Comparison of ENCODE assay signal across 12 cellular contexts in the genomic region with DNA sequence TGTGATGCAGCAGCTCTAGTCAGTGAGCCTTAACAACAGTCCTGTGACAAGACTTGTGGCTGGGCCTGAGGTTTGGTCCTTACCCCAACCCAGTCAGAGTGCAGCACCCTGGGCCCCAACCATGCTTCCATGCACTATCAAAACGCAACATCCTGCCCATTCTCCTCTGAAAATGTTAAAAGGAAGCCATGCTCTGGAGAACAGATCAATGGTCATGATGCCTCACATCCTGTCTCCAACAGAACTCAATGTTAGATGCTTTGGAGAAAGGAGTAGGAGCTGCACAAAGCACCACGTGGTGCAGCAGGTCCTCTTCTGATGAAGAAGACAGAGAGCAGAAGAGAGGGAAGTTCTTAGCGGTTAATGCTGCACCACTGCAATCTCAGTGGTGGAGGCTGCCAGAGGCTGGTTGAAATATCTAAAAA. TPM values are rescaled to one million over a fixed set of nuclear protein-coding genes. Genes with fewer than 3 reads are reported as not detected.
DNase-seq lines count a peak whose midpoint lies in the region; ATAC-seq, FAIRE-seq and TF ChIP-seq lines count a peak whose summit lies in the region.
"Had no signal": no experiment of that assay in that cellular context is flagged by ENCODE, and none has a peak within 500 bp of the region (broad histone marks: within the 10 kb centered on the region; RNA-seq: fewer than 3 reads in every experiment).

No MANE protein-coding gene starts in this region.

- no peak overlapping the region for H3K27ac ChIP-seq in esophagus squamous epithelium

- no peaks in the 10 kb centered on the region for H3K9me3 ChIP-seq in mucosa of descending colon
- H3K9me3 ChIP-seq in esophagus squamous epithelium, result no peaks in the 10 kb centered on the region

- no peak for TF ChIP-seq CTCF in mucosa of descending colon (IDR thresholded peaks at IDR 0.05)
- no peak for TF ChIP-seq CTCF in esophagus squamous epithelium (IDR thresholded peaks at IDR 0.05)

- TF ChIP-seq POLR2A in GM12891 (IDR thresholded peaks at IDR 0.05; ENCODE audit: low read depth, low read length), result no peak
- no peak for TF ChIP-seq POLR2A in esophagus squamous epithelium (IDR thresholded peaks at IDR 0.05)

- FAIRE-seq in GM12891 (lab: Jason Lieb, UNC) (peak; percentile 69), RCC 7860 (lab: Jason Lieb, UNC) (no peak)
- FAIRE-seq: small intestine had no signal

- ATAC-seq in GM21737 (IDR thresholded peaks at IDR 0.05; ENCODE audit: unreplicated experiment) (peak; percentile 35), mucosa of descending colon (peak; percentile 14), GM18870 (IDR thresholded peaks at IDR 0.05; ENCODE audit: unreplicated experiment) (no peak), HG03135 (IDR thresholded peaks at IDR 0.05; ENCODE audit: unreplicated experiment) (no peak)

- H3K4me1 ChIP-seq in mucosa of descending colon (ENCODE audit: low read depth), result peaks cover 9% of the 10 kb centered on the region
- peaks cover 0 to 40% (median 20%) of the 10 kb centered on the region in 3 donors for H3K4me1 ChIP-seq in esophagus squamous epithelium

- H3K27me3 ChIP-seq in esophagus squamous epithelium, result no peaks in the 10 kb centered on the region

- H3K36me3 ChIP-seq in mucosa of descending colon (ENCODE audit: low read depth) (no peaks in the 10 kb centered on the region), esophagus squamous epithelium (peaks cover 0 to 23% (median 0%) of the 10 kb centered on the region in 3 donors)

- H3K4me3 ChIP-seq in mucosa of descending colon, result no peak overlapping the region
- no peak overlapping the region for H3K4me3 ChIP-seq in esophagus squamous epithelium

- 63 to 93% methylated on average over 3 of the region's 3 CpGs for WGBS in esophagus squamous epithelium, 2 donors

- intact Hi-C loops in mucosa of descending colon (cut with DNase I, micrococcal nuclease) (no loop called here), esophagus squamous epithelium (cut with DNase I) (no loop called here)

- DNase-seq in GM12891 (ENCODE audit: insufficient read length, low spot score) (no peak), RCC 7860 (ENCODE audit: low spot score) (peak; percentile 11), mucosa of descending colon (no peak), esophagus squamous epithelium (lab: John Stamatoyannopoulos, UW) (no peak), germinal center (ENCODE audit: low spot score) (no peak)
- DNase-seq: activated gamma-delta T cell treated with Interleukin-2 at 50 U/mL for 16 hours; effector memory CD4-positive, alpha-beta T cell; NCI-H526 treated with DMSO at 0.1 percent for 48 hours; small intestine had no signal

TF ChIP-seq in GM12891, 5 proteins besides CTCF, POLR2A, EP300 and RAD21:
- TF ChIP-seq POU2F2 (IDR thresholded peaks at IDR 0.05; ENCODE audit: low read depth, low read length) (no peak), PAX5 (IDR thresholded peaks at IDR 0.05; ENCODE audit: insufficient read depth, low read length, severe bottlenecking) (no peak), SPI1 (IDR thresholded peaks at IDR 0.05; ENCODE audit: low read depth, low read length) (no peak), POLR2AphosphoS5 (IDR thresholded peaks at IDR 0.05; ENCODE audit: low read depth, low read length) (no peak), TAF1 (IDR thresholded peaks at IDR 0.05; ENCODE audit: low read depth, low read length) (no peak)

RNA-seq across cellular contexts. Expression of a gene that starts 41.9 kb away (rescaled TPM):
- polyA plus RNA-seq in GM12891 (2012; ENCODE audit: low read depth, missing spikeins), result 7.5 TPM
- total RNA-seq in mucosa of descending colon, result 10 to 100 TPM; 20.3 to 25.0 (median 24.1) TPM
- 1 to 10 TPM; 2.3 to 8.6 (median 5.3) TPM for total RNA-seq in esophagus squamous epithelium

Comparison
In these comparisons a context has a peak if more than half of its experiments do, and no peak if none do; other contexts are left out.
1. ATAC-seq: peak in GM21737 (single experiment) and mucosa of descending colon (single experiment); none in GM18870 (single experiment) and HG03135 (single experiment).